Comparison of ENCODE assay signal across 8 cellular contexts in genomic region chr18:45910405-45911023, GRCh38. TPM values are rescaled to one million over a fixed set of nuclear protein-coding genes. Genes with fewer than 3 reads are reported as not detected.
DNase-seq lines count a peak whose midpoint lies in the region; ATAC-seq, FAIRE-seq and TF ChIP-seq lines count a peak whose summit lies in the region.

No MANE protein-coding gene starts in this region.

- peak; percentile 69 for FAIRE-seq in GM12891 (lab: Jason Lieb, UNC)

- peak; percentile 60 for DNase-seq in GM12891 (ENCODE audit: insufficient read length, low spot score)
- peak; percentile 11 for DNase-seq in NOMO-1 treated with dmso at 0.1 percent for 144 hours (lab: John Stamatoyannopoulos, UW; ENCODE audit: unreplicated experiment)
- peak; percentile 48 for DNase-seq in activated T-cell treated with anti-CD3 and anti-CD28 coated beads for 1 hour (ENCODE audit: low read depth)
- peak; percentile 26 to 48 for DNase-seq in fibroblast of lung (ENCODE audit: low read depth in 2 of 2)
- peak; percentile 30 to 65 for DNase-seq in trophoblast cell
- no peak for DNase-seq in type B pancreatic cell (ENCODE audit: extremely low spot score, unreplicated experiment)
- DNase-seq in hippocampal formation (lab: John Stamatoyannopoulos, UW): no peak

- H3K23ac ChIP-seq in trophoblast cell (ENCODE audit: low read length): no peak overlapping the region

- H3K14ac ChIP-seq in trophoblast cell (ENCODE audit: low read length): no peak overlapping the region

- H3K27ac Mint-ChIP-seq in type B pancreatic cell: no peak overlapping the region

- H3K79me2 ChIP-seq in fibroblast of lung (ENCODE audit: control insufficient read depth, insufficient read depth, low read length) (no peaks in the 10 kb centered on the region), trophoblast cell (ENCODE audit: control insufficient read depth, insufficient read depth, low read length, poor library complexity) (no peaks in the 10 kb centered on the region)

- H3K36me3 Mint-ChIP-seq in type B pancreatic cell: peaks cover 41% of the 10 kb centered on the region

- H3K9ac ChIP-seq in fibroblast of lung (ENCODE audit: insufficient read depth, low read length): no peak overlapping the region
- H3K9ac ChIP-seq in trophoblast cell (ENCODE audit: low read length): no peak overlapping the region

- H3K4me3 Mint-ChIP-seq in type B pancreatic cell: no peak overlapping the region

- H3K36me3 ChIP-seq in fibroblast of lung (ENCODE audit: control insufficient read depth, insufficient read depth, low read length) (peaks cover 24% of the 10 kb centered on the region), trophoblast cell (ENCODE audit: control insufficient read depth in 1 of 2, insufficient read depth in 2 of 2, low read length in 2 of 2) (peaks cover 10 to 28% of the 10 kb centered on the region in 2 experiments)

- TF ChIP-seq POLR2A in GM12891 (IDR thresholded peaks at IDR 0.05; ENCODE audit: low read depth, low read length): no peak

- no CpG with 5 or more reads among the region's 4 CpGs for WGBS in trophoblast cell (ENCODE audit: extremely low coverage, insufficient coverage, insufficient read length)

- H3K79me1 ChIP-seq in trophoblast cell (ENCODE audit: low read length): no peaks in the 10 kb centered on the region

- H2BK120ac ChIP-seq in trophoblast cell (ENCODE audit: insufficient read depth, low read length, poor library complexity): no peak overlapping the region

- no peak overlapping the region for H3K27ac ChIP-seq in fibroblast of lung (ENCODE audit: insufficient read depth, low read length)
- H3K27ac ChIP-seq in trophoblast cell (ENCODE audit: low read depth, low read length): no peak overlapping the region

- TF ChIP-seq CTCF in fibroblast of lung (conservative IDR thresholded peaks at IDR 0.05 in 1 of 2, IDR thresholded peaks at IDR 0.05 in 1 of 2; ENCODE audit: low read depth in 1 of 2, low read length in 2 of 2): peak; percentile 87 to 91
- TF ChIP-seq CTCF in type B pancreatic cell (conservative IDR thresholded peaks at IDR 0.05): peak; percentile 85

- ATAC-seq in HG03025 (IDR thresholded peaks at IDR 0.05; ENCODE audit: low FRiP score, unreplicated experiment): peak; percentile 53

- H3K27me3 ChIP-seq in fibroblast of lung (ENCODE audit: control insufficient read depth, insufficient read depth, low read length) (no peaks in the 10 kb centered on the region), trophoblast cell (ENCODE audit: insufficient read depth, low read length) (no peaks in the 10 kb centered on the region)

- H3K4me1 ChIP-seq in fibroblast of lung (ENCODE audit: control insufficient read depth, extremely low read depth, insufficient read depth, low read length): no peaks in the 10 kb centered on the region
- no peaks in the 10 kb centered on the region for H3K4me1 ChIP-seq in trophoblast cell (ENCODE audit: control insufficient read depth in 1 of 2, insufficient read depth in 2 of 2, low read length in 2 of 2)

- H4K8ac ChIP-seq in trophoblast cell (ENCODE audit: low read depth, low read length): no peak overlapping the region

- H2BK5ac ChIP-seq in trophoblast cell (ENCODE audit: low read depth, low read length, poor library complexity): no peak overlapping the region

- no peak overlapping the region for H3K4ac ChIP-seq in trophoblast cell (ENCODE audit: low read depth, low read length)

- H2AFZ ChIP-seq in fibroblast of lung (ENCODE audit: low read length) (no peak overlapping the region), trophoblast cell (ENCODE audit: insufficient read depth, low read length, poor library complexity) (no peak overlapping the region)

- no peak overlapping the region for H2AK5ac ChIP-seq in trophoblast cell (ENCODE audit: low read length)

- no peaks in the 10 kb centered on the region for H3K27me3 Mint-ChIP-seq in type B pancreatic cell

- H3K4me3 ChIP-seq in fibroblast of lung (replicated peaks in 1 of 4; ENCODE audit: control extremely low read depth in 1 of 4, insufficient read depth in 1 of 4, low read depth in 3 of 4, low read length in 4 of 4) (no peak overlapping the region), trophoblast cell (ENCODE audit: low read depth, low read length) (no peak overlapping the region)

- H3K4me2 ChIP-seq in fibroblast of lung (ENCODE audit: extremely low read depth, insufficient read depth, low read length): no peak overlapping the region
- H3K4me2 ChIP-seq in trophoblast cell (ENCODE audit: low read length): no peak overlapping the region

- H3K9me3 Mint-ChIP-seq in type B pancreatic cell: no peaks in the 10 kb centered on the region

- no peaks in the 10 kb centered on the region for H3K4me1 Mint-ChIP-seq in type B pancreatic cell (ENCODE audit: unreplicated experiment)

- H4K91ac ChIP-seq in trophoblast cell (ENCODE audit: low read depth, low read length): no peak overlapping the region

- no peaks in the 10 kb centered on the region for H3K9me3 ChIP-seq in fibroblast of lung (ENCODE audit: control insufficient read depth, insufficient read depth, low read depth, low read length)
- no peaks in the 10 kb centered on the region for H3K9me3 ChIP-seq in trophoblast cell (ENCODE audit: insufficient read depth, low read depth, low read length)

- no peak overlapping the region for H2BK12ac ChIP-seq in trophoblast cell (ENCODE audit: low read length)

- no peaks in the 10 kb centered on the region for H4K20me1 ChIP-seq in fibroblast of lung (ENCODE audit: control insufficient read depth, extremely low read depth, insufficient read depth, low read length)

- no peak overlapping the region for H4K12ac ChIP-seq in trophoblast cell (ENCODE audit: low read depth, low read length)

- H3K18ac ChIP-seq in trophoblast cell (ENCODE audit: low read length): no peak overlapping the region

TF ChIP-seq in GM12891, 5 proteins besides CTCF, POLR2A, EP300 and RAD21:
- TF ChIP-seq TAF1 (IDR thresholded peaks at IDR 0.05; ENCODE audit: low read depth, low read length) (no peak), POU2F2 (IDR thresholded peaks at IDR 0.05; ENCODE audit: low read depth, low read length) (no peak), SPI1 (IDR thresholded peaks at IDR 0.05; ENCODE audit: low read depth, low read length) (no peak), PAX5 (IDR thresholded peaks at IDR 0.05; ENCODE audit: insufficient read depth, low read length, severe bottlenecking) (no peak), POLR2AphosphoS5 (IDR thresholded peaks at IDR 0.05; ENCODE audit: low read depth, low read length) (no peak)

RNA-seq across cellular contexts. Expression of gene EPG5, which starts 56.6 kb away (rescaled TPM):
- 5.3 TPM for polyA plus RNA-seq in GM12891 (2012; ENCODE audit: low read depth, missing spikeins)
- 34.2 and 87.4 TPM in 2 replicates for total RNA-seq in fibroblast of lung
- 60.0 and 65.0 TPM in 2 replicates for polyA plus RNA-seq in fibroblast of lung
- 28.2 and 31.3 TPM in 2 replicates for polyA plus RNA-seq in fibroblast of lung (2012)
- 77.0 and 138 TPM in 2 replicates for polyA minus RNA-seq in fibroblast of lung (ENCODE audit: low replicate concordance)
- polyA plus RNA-seq in trophoblast cell (2013): 6.3 and 7.3 TPM in 2 replicates
- total RNA-seq in type B pancreatic cell (ENCODE audit: low replicate concordance): 20.1 and 27.9 TPM in 2 replicates

Comparison
In these comparisons a context has a peak if more than half of its experiments do, and no peak if none do; other contexts are left out.
1. DNase-seq: peak in GM12891 (single experiment), NOMO-1 treated with dmso at 0.1 percent for 144 hours (single experiment), activated T-cell treated with anti-CD3 and anti-CD28 coated beads for 1 hour (single experiment), fibroblast of lung (2 of 2) and trophoblast cell (2 of 2); none in type B pancreatic cell (single experiment) and hippocampal formation (0 of 2).